Comparison of ENCODE assay signal across 8 cellular contexts in genomic region chr7:43758029-43758860, GRCh38. TPM values are rescaled to one million over a fixed set of nuclear protein-coding genes. Genes with fewer than 3 reads are reported as not detected.
DNase-seq lines count a peak whose midpoint lies in the region; ATAC-seq and TF ChIP-seq lines count a peak whose summit lies in the region.

Gene BLVRA, plus strand, starts transcription at chr7:43758680. Its CDS starts 12,479 bp downstream, at chr7:43771159.

- H3K4me2 ChIP-seq in PC-9 (peak within 1 kb of the TSS; percentile 93), neural cell (ENCODE audit: low read length) (peak within 1 kb of the TSS; percentile 78)

- H3K27ac Mint-ChIP-seq in activated T-helper 2 cell treated with anti-CD3 and anti-CD28 coated beads, Interferon-gamma antibody, Interleukin-2, Interleukin-4, amounts not matched to agents 10 μg/mL and 5 μg/mL and 100 μg/mL, durations not matched to agents 14 hours and 24 hours and 36 hours: no peak within 1 kb of the TSS

- TF ChIP-seq EP300 in neural cell (conservative IDR thresholded peaks at IDR 0.05; ENCODE audit: poor library complexity, severe bottlenecking): no peak

- H3K79me2 ChIP-seq in PC-9 (ENCODE audit: low read depth) (peaks cover 27% of the 10 kb centered on the region), neural cell (replicated peaks; ENCODE audit: insufficient read depth, low read length) (no peaks in the 10 kb centered on the region)

- H4K20me1 ChIP-seq in PC-9 (ENCODE audit: insufficient read depth): no peaks in the 10 kb centered on the region
- no peaks in the 10 kb centered on the region for H4K20me1 ChIP-seq in neural cell (ENCODE audit: insufficient read depth)

- peaks cover 25% of the 10 kb centered on the region for H3K27me3 Mint-ChIP-seq in activated T-helper 2 cell treated with anti-CD3 and anti-CD28 coated beads, Interferon-gamma antibody, Interleukin-2, Interleukin-4, amounts not matched to agents 10 μg/mL and 5 μg/mL and 100 μg/mL, durations not matched to agents 14 hours and 24 hours and 36 hours (ENCODE audit: low read depth)

- no peak for TF ChIP-seq RAD21 in neural cell (conservative IDR thresholded peaks at IDR 0.05)

- intact Hi-C loops in A673 (cut with micrococcal nuclease; ENCODE audit: unreplicated experiment) (no loop called here), PC-9 (cut with micrococcal nuclease; ENCODE audit: unreplicated experiment) (loop anchor here (2.0 kb wide), 1 partner anchor 21 kb away; no protein-coding TSS in a partner anchor)
- intact Hi-C loops in activated T-helper 2 cell treated with anti-CD3 and anti-CD28 coated beads, Interferon-gamma antibody, Interleukin-2, Interleukin-4, amounts not matched to agents 10 μg/mL and 5 μg/mL and 100 μg/mL, durations not matched to agents 14 hours and 24 hours and 36 hours (cut with micrococcal nuclease): loop anchor here (2.0 kb wide), 1 partner anchor 29 kb away; the partner anchor contains the start of gene COA1

- peaks cover 54% of the 10 kb centered on the region for H3F3A ChIP-seq in PC-9 (ENCODE audit: insufficient read depth, low read depth)
- no peaks in the 10 kb centered on the region for H3F3A ChIP-seq in neural cell (ENCODE audit: insufficient read depth, low read length, poor library complexity, severe bottlenecking)

- H3K4me3 ChIP-seq in A673 (ENCODE audit: low read depth, low read length, poor library complexity, severe bottlenecking): peak within 1 kb of the TSS; percentile 69
- peak within 1 kb of the TSS; percentile 85 for H3K4me3 ChIP-seq in PC-9
- peak within 1 kb of the TSS; percentile 77 for H3K4me3 ChIP-seq in fibroblast of the aortic adventitia (ENCODE audit: low read depth, low read length)
- peak within 1 kb of the TSS; percentile 83 for H3K4me3 ChIP-seq in neural cell (ENCODE audit: low read length)
- peak within 1 kb of the TSS; percentile 87 for H3K4me3 ChIP-seq in stomach smooth muscle (ENCODE audit: low read length in 2 of 2)

- H3K27me3 ChIP-seq in A673 (replicated peaks; ENCODE audit: insufficient read depth, low read depth, low read length, poor library complexity): no peaks in the 10 kb centered on the region
- no peaks in the 10 kb centered on the region for H3K27me3 ChIP-seq in PC-9 (ENCODE audit: insufficient read depth, low read depth)
- no peaks in the 10 kb centered on the region for H3K27me3 ChIP-seq in neural cell (ENCODE audit: insufficient read depth, low read depth, low read length)
- no peaks in the 10 kb centered on the region for H3K27me3 ChIP-seq in stomach smooth muscle (ENCODE audit: control insufficient read depth in 1 of 2, insufficient read depth in 2 of 2, low read length in 2 of 2)

- POLR2A ChIA-PET in A673 (lab: Charles Lee; ENCODE audit: low non-redundant PET): no interaction called here
- POLR2A ChIA-PET in PC-9 (lab: Charles Lee; ENCODE audit: unreplicated experiment): interaction anchor here (0.6 kb wide), 2 partner anchors 111 to 274 kb away, joined by 4 to 5 read pairs; partner anchors contain the start of gene MRPS24

- peak; percentile 58 for DNase-seq in A673 (ENCODE audit: low spot score)
- peak; percentile 28 to 69 for DNase-seq in PC-9
- DNase-seq in activated T-helper 2 cell treated with anti-CD3 and anti-CD28 coated beads, Interferon-gamma antibody, Interleukin-2, Interleukin-4, amounts not matched to agents 10 μg/mL and 5 μg/mL and 100 μg/mL, durations not matched to agents 14 hours and 24 hours and 36 hours (ENCODE audit: low spot score): peak; percentile 60
- peak; percentile 29 for DNase-seq in fibroblast of the aortic adventitia (ENCODE audit: low read depth)

- H3K36me3 Mint-ChIP-seq in activated T-helper 2 cell treated with anti-CD3 and anti-CD28 coated beads, Interferon-gamma antibody, Interleukin-2, Interleukin-4, amounts not matched to agents 10 μg/mL and 5 μg/mL and 100 μg/mL, durations not matched to agents 14 hours and 24 hours and 36 hours (ENCODE audit: low read depth): peaks cover 3% of the 10 kb centered on the region

- H3K9me3 ChIP-seq in A673 (ENCODE audit: low read depth, low read length, poor library complexity, severe bottlenecking): no peaks in the 10 kb centered on the region
- no peaks in the 10 kb centered on the region for H3K9me3 ChIP-seq in PC-9 (ENCODE audit: insufficient read depth, low read depth)
- H3K9me3 ChIP-seq in neural cell (ENCODE audit: low read length): no peaks in the 10 kb centered on the region
- no peaks in the 10 kb centered on the region for H3K9me3 ChIP-seq in stomach smooth muscle (ENCODE audit: control insufficient read depth in 2 of 2, low read length in 2 of 2)

- CTCF ChIA-PET in A673 (lab: Charles Lee): no interaction called here
- CTCF ChIA-PET in PC-9 (lab: Charles Lee): interaction anchor here (0.8 kb wide), 1 partner anchor 65 kb away, joined by 4 read pairs; no protein-coding TSS in a partner anchor

- H3K9ac ChIP-seq in neural cell (ENCODE audit: low read length): peak within 1 kb of the TSS; percentile 71
- H3K9ac ChIP-seq in stomach smooth muscle (ENCODE audit: low read length in 2 of 2): peak within 1 kb of the TSS; percentile 92 to 94

- H3K4me3 Mint-ChIP-seq in activated T-helper 2 cell treated with anti-CD3 and anti-CD28 coated beads, Interferon-gamma antibody, Interleukin-2, Interleukin-4, amounts not matched to agents 10 μg/mL and 5 μg/mL and 100 μg/mL, durations not matched to agents 14 hours and 24 hours and 36 hours (ENCODE audit: low read depth): peak within 1 kb of the TSS; percentile 73

- no TSS peak for BruUV-seq in A673 (replicated peaks; lab: Mats Ljungman, UMichigan)
- BruUV-seq in PC-9 (replicated peaks; lab: Mats Ljungman, UMichigan): no TSS peak

- ATAC-seq in GM18511 (IDR thresholded peaks at IDR 0.05; ENCODE audit: unreplicated experiment) (peak; percentile 69), HG03025 (IDR thresholded peaks at IDR 0.05; ENCODE audit: low FRiP score, unreplicated experiment) (peak; percentile 59)

- no peaks in the 10 kb centered on the region for H3K36me3 ChIP-seq in A673 (ENCODE audit: insufficient read depth, low read length, poor library complexity, severe bottlenecking)
- H3K36me3 ChIP-seq in PC-9 (ENCODE audit: low read depth): no peaks in the 10 kb centered on the region
- no peaks in the 10 kb centered on the region for H3K36me3 ChIP-seq in neural cell (ENCODE audit: insufficient read depth, low read length)
- no peaks in the 10 kb centered on the region for H3K36me3 ChIP-seq in stomach smooth muscle (ENCODE audit: control insufficient read depth in 2 of 2, insufficient read depth in 2 of 2, low read length in 2 of 2)

- no peaks in the 10 kb centered on the region for H3K9me2 ChIP-seq in PC-9 (ENCODE audit: insufficient read depth)
- H3K9me2 ChIP-seq in neural cell (ENCODE audit: insufficient read depth, low read length): no peaks in the 10 kb centered on the region

- TF ChIP-seq CTCF in A673 (conservative IDR thresholded peaks at IDR 0.05; ENCODE audit: low read depth, low read length): no peak
- no peak for TF ChIP-seq CTCF in PC-9 (conservative IDR thresholded peaks at IDR 0.05)
- no peak for TF ChIP-seq CTCF in fibroblast of the aortic adventitia (IDR thresholded peaks at IDR 0.05; ENCODE audit: insufficient read depth, low read length)
- no peak for TF ChIP-seq CTCF in neural cell (IDR thresholded peaks at IDR 0.05; ENCODE audit: poor library complexity, severe bottlenecking)

- no peaks in the 10 kb centered on the region for H3K9me3 Mint-ChIP-seq in activated T-helper 2 cell treated with anti-CD3 and anti-CD28 coated beads, Interferon-gamma antibody, Interleukin-2, Interleukin-4, amounts not matched to agents 10 μg/mL and 5 μg/mL and 100 μg/mL, durations not matched to agents 14 hours and 24 hours and 36 hours

- H2AFZ ChIP-seq in PC-9 (peak within 1 kb of the TSS; percentile 92), neural cell (ENCODE audit: low read depth, low read length) (peak within 1 kb of the TSS; percentile 79)

- H3K4me1 Mint-ChIP-seq in activated T-helper 2 cell treated with anti-CD3 and anti-CD28 coated beads, Interferon-gamma antibody, Interleukin-2, Interleukin-4, amounts not matched to agents 10 μg/mL and 5 μg/mL and 100 μg/mL, durations not matched to agents 14 hours and 24 hours and 36 hours (ENCODE audit: low read depth): peaks cover 39% of the 10 kb centered on the region

- H3K27ac ChIP-seq in A673 (ENCODE audit: low read depth, low read length, poor library complexity, severe bottlenecking) (peak within 1 kb of the TSS; percentile 69), PC-9 (no peak within 1 kb of the TSS), neural cell (ENCODE audit: low read length) (no peak within 1 kb of the TSS), stomach smooth muscle (ENCODE audit: low read length) (peak within 1 kb of the TSS; percentile 53)

- no peaks in the 10 kb centered on the region for H3K4me1 ChIP-seq in A673 (ENCODE audit: insufficient read depth, low read length, poor library complexity, severe bottlenecking)
- peaks cover 78% of the 10 kb centered on the region for H3K4me1 ChIP-seq in PC-9 (replicated peaks; ENCODE audit: insufficient read depth)
- H3K4me1 ChIP-seq in stomach smooth muscle (ENCODE audit: control insufficient read depth, insufficient read depth, low read length): peaks cover 9% of the 10 kb centered on the region

RNA-seq across cellular contexts. Expression of gene BLVRA, which starts in this region (rescaled TPM):
- total RNA-seq in A673 (2021): 20.6 and 27.4 TPM in 2 replicates
- total RNA-seq in PC-9 (2021): 36.4 and 49.5 TPM in 2 replicates
- 30.9 and 32.2 TPM in 2 replicates for total RNA-seq in activated T-helper 2 cell treated with anti-CD3 and anti-CD28 coated beads, Interferon-gamma antibody, Interleukin-2, Interleukin-4, amounts not matched to agents 10 μg/mL and 5 μg/mL and 100 μg/mL, durations not matched to agents 14 hours and 24 hours and 36 hours
- total RNA-seq in fibroblast of the aortic adventitia (ENCODE audit: low replicate concordance): 24.0 and 60.3 TPM in 2 replicates
- 12.4 and 17.0 TPM in 2 replicates for polyA plus RNA-seq in neural cell
- polyA minus RNA-seq in neural cell: 6.8 and 7.5 TPM in 2 replicates

Comparison
In these comparisons a context has a peak if more than half of its experiments do, and no peak if none do; other contexts are left out.
1. H3K27ac ChIP-seq: peak in A673 (single experiment) and stomach smooth muscle (single experiment); none in PC-9 (single experiment) and neural cell (single experiment).
2. Peak in every context shown above with its lines, with median percentiles within 50 percentile points of each other: DNase-seq and H3K4me3 ChIP-seq.